25 cellular contexts compared by ENCODE assay signal in the genomic region with DNA sequence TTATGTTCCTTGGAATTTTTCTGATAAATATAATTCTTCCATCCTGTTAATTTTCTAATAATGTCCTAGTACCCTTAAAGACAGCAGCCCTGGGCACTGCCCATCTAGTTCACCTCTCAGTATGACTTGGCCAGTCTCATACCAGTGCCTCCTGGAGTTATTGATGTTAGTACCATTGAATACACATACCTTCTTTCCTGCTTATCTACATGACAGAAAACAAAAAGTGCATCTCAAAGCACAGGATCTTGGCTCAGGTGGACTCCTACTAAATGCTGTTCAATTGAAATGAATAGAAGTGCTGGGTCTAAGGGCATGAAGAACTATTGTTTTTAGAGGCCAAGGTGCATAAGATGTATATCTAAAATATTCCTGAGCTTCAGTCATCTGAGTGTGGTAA.
"Had no signal": no experiment of that assay in that cellular context is flagged by ENCODE, and none has a peak within 500 bp of the region (broad histone marks: within the 10 kb centered on the region; RNA-seq: fewer than 3 reads in every experiment).

No MANE protein-coding gene starts in this region.

- H3K27ac Mint-ChIP-seq: dendritic cell treated with granulocyte-macrophage colony-stimulating factor and Interleukin-4, amounts not matched to agents 40 ng/mL and 50 ng/mL, for 4 days; memory B cell; natural killer cell; stimulated activated effector memory CD8-positive, alpha-beta T cell treated with anti-CD3 and anti-CD28 coated beads, Interleukin-12 subunit alpha, Interleukin-12 subunit beta, amount 100 ng/mL, for 72 hours had no signal

- H3K4me1 ChIP-seq: colonic mucosa, foreskin keratinocyte, parathyroid adenoma, prostate gland, stomach, thyroid gland had no signal

- H3K79me2 ChIP-seq: parathyroid adenoma had no signal

- H3K9me3 ChIP-seq: colonic mucosa, esophagus muscularis mucosa, heart right ventricle, prostate gland, sigmoid colon, stomach, thyroid gland, vagina had no signal

- H3K9ac ChIP-seq: parathyroid adenoma had no signal

- H3K4me3 ChIP-seq: colonic mucosa, esophagus muscularis mucosa, heart right ventricle, lung, prostate gland, sigmoid colon, stomach, thyroid gland, vagina had no signal

- H3K9me3 Mint-ChIP-seq: dendritic cell treated with granulocyte-macrophage colony-stimulating factor and Interleukin-4, amounts not matched to agents 40 ng/mL and 50 ng/mL, for 4 days; memory B cell had no signal

- ATAC-seq: foreskin keratinocyte; heart right ventricle; left lobe of liver; natural killer cell; right cardiac atrium; stimulated activated effector memory CD8-positive, alpha-beta T cell treated with anti-CD3 and anti-CD28 coated beads, Interleukin-12 subunit alpha, Interleukin-12 subunit beta, amount 100 ng/mL, for 72 hours had no signal

- H3K4me3 Mint-ChIP-seq: dendritic cell treated with granulocyte-macrophage colony-stimulating factor and Interleukin-4, amounts not matched to agents 40 ng/mL and 50 ng/mL, for 4 days; memory B cell; natural killer cell; stimulated activated effector memory CD8-positive, alpha-beta T cell treated with anti-CD3 and anti-CD28 coated beads, Interleukin-12 subunit alpha, Interleukin-12 subunit beta, amount 100 ng/mL, for 72 hours had no signal

- H3K4me1 Mint-ChIP-seq: memory B cell; natural killer cell; stimulated activated effector memory CD8-positive, alpha-beta T cell treated with anti-CD3 and anti-CD28 coated beads, Interleukin-12 subunit alpha, Interleukin-12 subunit beta, amount 100 ng/mL, for 72 hours had no signal

- DNase-seq: colonic mucosa; effector memory CD4-positive, alpha-beta T cell; foreskin keratinocyte; glutamatergic neuron; heart right ventricle; hippocampal formation; kidney; natural killer cell; right cardiac atrium; sigmoid colon; stimulated activated CD4-positive, alpha-beta T cell treated with anti-CD3 and anti-CD28 coated beads, Interleukin-2, amount 100 ng/mL, for 24 hours; stimulated activated CD4-positive, alpha-beta T cell treated with anti-CD3 and anti-CD28 coated beads, Interleukin-4, amount 100 ng/mL, for 24 hours; stimulated activated naive CD4-positive, alpha-beta T cell treated with Interleukin-2 at 50 U/mL for 16 hours; stomach; thyroid gland had no signal

- H3K27ac ChIP-seq: colonic mucosa, esophagus muscularis mucosa, foreskin keratinocyte, heart right ventricle, parathyroid adenoma, prostate gland, sigmoid colon, stomach, thyroid gland, vagina had no signal

- H2AFZ ChIP-seq: parathyroid adenoma had no signal

- H3K27me3 ChIP-seq: colonic mucosa, esophagus muscularis mucosa, heart right ventricle, sigmoid colon, stomach, thyroid gland, vagina had no signal

- H3K27me3 Mint-ChIP-seq: dendritic cell treated with granulocyte-macrophage colony-stimulating factor and Interleukin-4, amounts not matched to agents 40 ng/mL and 50 ng/mL, for 4 days; memory B cell had no signal

- H3K36me3 ChIP-seq: colonic mucosa, esophagus muscularis mucosa, heart right ventricle, prostate gland, sigmoid colon, stomach, thyroid gland, vagina had no signal

- FAIRE-seq: endothelial cell of umbilical vein, kidney had no signal

- H3K36me3 Mint-ChIP-seq: memory B cell; natural killer cell; stimulated activated effector memory CD8-positive, alpha-beta T cell treated with anti-CD3 and anti-CD28 coated beads, Interleukin-12 subunit alpha, Interleukin-12 subunit beta, amount 100 ng/mL, for 72 hours had no signal
